1 cellular context compared by ENCODE assay signal in the genomic region with DNA sequence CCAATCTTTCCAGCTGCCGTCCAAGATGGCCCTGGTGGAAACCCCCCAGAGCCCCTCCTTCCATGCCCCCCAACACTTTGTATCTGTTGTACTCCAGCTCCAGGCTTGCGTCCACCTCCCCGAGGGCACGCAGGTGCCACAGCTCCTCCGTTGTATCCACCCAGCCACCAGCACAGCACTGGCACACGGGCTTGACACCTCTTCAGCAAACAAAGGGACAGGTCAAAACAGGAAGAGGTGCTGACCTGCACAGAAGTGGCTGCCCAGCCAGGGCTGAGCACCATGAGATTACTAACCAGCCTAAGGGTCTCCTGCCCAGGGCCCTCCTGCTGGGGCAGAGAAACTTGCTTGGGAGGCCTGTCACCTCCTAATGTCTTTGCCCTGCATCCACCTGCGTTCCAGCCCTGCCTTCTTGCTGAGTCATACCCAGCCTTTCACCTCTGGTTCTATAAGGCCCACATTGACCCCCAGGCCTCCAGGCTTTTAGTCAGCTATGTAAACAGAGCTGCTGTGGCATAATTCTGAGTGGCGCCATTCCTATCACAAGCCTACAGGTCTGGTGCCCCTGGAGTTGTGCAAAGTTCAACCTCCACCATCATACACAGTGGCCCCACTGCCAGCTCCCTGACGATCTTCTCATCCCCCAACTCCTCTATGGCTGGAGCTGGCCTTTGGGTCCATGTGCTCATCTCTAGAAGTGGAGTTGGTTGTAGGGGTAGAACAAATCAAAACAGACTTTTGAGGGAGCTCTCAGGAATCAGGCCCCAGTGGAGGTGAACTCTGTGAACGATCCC.
A peak's percentile ranks its signal among the peaks of the same experiment; 100 is the strongest.
TF ChIP-seq lines count a peak whose summit lies in the region.

No MANE protein-coding gene starts in this region.

TF ChIP-seq in HepG2, 621 proteins besides CTCF, POLR2A, EP300 and RAD21 (continued from another document and continues in another):
- TF ChIP-seq RFXANK (CRISPR knock-in tag; IDR thresholded peaks at IDR 0.05), result no peak
- TF ChIP-seq SMAD9 (CRISPR knock-in tag; IDR thresholded peaks at IDR 0.05), result no peak
- no peak for TF ChIP-seq NONO (IDR thresholded peaks at IDR 0.05)
- TF ChIP-seq NONO (CRISPR knock-in tag; conservative IDR thresholded peaks at IDR 0.05), result peak; percentile 81
- TF ChIP-seq MYNN (CRISPR knock-in tag; IDR thresholded peaks at IDR 0.05; ENCODE audit: low read depth), result no peak
- TF ChIP-seq, protein P1, sequence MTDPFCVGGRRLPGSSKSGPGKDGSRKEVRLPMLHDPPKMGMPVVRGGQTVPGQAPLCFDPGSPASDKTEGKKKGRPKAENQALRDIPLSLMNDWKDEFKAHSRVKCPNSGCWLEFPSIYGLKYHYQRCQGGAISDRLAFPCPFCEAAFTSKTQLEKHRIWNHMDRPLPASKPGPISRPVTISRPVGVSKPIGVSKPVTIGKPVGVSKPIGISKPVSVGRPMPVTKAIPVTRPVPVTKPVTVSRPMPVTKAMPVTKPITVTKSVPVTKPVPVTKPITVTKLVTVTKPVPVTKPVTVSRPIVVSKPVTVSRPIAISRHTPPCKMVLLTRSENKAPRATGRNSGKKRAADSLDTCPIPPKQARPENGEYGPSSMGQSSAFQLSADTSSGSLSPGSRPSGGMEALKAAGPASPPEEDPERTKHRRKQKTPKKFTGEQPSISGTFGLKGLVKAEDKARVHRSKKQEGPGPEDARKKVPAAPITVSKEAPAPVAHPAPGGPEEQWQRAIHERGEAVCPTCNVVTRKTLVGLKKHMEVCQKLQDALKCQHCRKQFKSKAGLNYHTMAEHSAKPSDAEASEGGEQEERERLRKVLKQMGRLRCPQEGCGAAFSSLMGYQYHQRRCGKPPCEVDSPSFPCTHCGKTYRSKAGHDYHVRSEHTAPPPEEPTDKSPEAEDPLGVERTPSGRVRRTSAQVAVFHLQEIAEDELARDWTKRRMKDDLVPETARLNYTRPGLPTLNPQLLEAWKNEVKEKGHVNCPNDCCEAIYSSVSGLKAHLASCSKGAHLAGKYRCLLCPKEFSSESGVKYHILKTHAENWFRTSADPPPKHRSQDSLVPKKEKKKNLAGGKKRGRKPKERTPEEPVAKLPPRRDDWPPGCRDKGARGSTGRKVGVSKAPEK (CRISPR knock-in tag; IDR thresholded peaks at IDR 0.05; ENCODE audit: borderline replicate concordance), result no peak
- TF ChIP-seq ZNF17 (CRISPR knock-in tag; IDR thresholded peaks at IDR 0.05), result no peak
- 0 out of 2 replicates have a peak, but pooled peaks have one; percentile 33 for TF ChIP-seq ZNF605 (CRISPR knock-in tag; IDR thresholded peaks at IDR 0.05)
- no peak for TF ChIP-seq SOX6 (IDR thresholded peaks at IDR 0.05)
- TF ChIP-seq SOX6 (CRISPR knock-in tag; IDR thresholded peaks at IDR 0.05), result peak; percentile 88
- TF ChIP-seq NFE2 (CRISPR knock-in tag; IDR thresholded peaks at IDR 0.05), result peak; percentile 93
- TF ChIP-seq NR1H2 (CRISPR knock-in tag; IDR thresholded peaks at IDR 0.05; ENCODE audit: borderline replicate concordance, low read depth), result no peak
- no peak for TF ChIP-seq ZNF446 (CRISPR knock-in tag; IDR thresholded peaks at IDR 0.05)
- no peak for TF ChIP-seq MZF1 (CRISPR knock-in tag; IDR thresholded peaks at IDR 0.05; ENCODE audit: borderline replicate concordance)
- TF ChIP-seq SETDB1 (CRISPR knock-in tag; IDR thresholded peaks at IDR 0.05; ENCODE audit: borderline replicate concordance), result no peak
- TF ChIP-seq, protein P2, sequence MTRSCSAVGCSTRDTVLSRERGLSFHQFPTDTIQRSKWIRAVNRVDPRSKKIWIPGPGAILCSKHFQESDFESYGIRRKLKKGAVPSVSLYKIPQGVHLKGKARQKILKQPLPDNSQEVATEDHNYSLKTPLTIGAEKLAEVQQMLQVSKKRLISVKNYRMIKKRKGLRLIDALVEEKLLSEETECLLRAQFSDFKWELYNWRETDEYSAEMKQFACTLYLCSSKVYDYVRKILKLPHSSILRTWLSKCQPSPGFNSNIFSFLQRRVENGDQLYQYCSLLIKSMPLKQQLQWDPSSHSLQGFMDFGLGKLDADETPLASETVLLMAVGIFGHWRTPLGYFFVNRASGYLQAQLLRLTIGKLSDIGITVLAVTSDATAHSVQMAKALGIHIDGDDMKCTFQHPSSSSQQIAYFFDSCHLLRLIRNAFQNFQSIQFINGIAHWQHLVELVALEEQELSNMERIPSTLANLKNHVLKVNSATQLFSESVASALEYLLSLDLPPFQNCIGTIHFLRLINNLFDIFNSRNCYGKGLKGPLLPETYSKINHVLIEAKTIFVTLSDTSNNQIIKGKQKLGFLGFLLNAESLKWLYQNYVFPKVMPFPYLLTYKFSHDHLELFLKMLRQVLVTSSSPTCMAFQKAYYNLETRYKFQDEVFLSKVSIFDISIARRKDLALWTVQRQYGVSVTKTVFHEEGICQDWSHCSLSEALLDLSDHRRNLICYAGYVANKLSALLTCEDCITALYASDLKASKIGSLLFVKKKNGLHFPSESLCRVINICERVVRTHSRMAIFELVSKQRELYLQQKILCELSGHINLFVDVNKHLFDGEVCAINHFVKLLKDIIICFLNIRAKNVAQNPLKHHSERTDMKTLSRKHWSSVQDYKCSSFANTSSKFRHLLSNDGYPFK (CRISPR knock-in tag; IDR thresholded peaks at IDR 0.05; ENCODE audit: borderline replicate concordance), result peak; percentile 28; the same call in 1 of the 2 replicates
- TF ChIP-seq GTF3A (CRISPR knock-in tag; conservative IDR thresholded peaks at IDR 0.05), result no peak
- TF ChIP-seq ZNF530 (CRISPR knock-in tag; IDR thresholded peaks at IDR 0.05; ENCODE audit: low read depth), result no peak
- TF ChIP-seq ZNF776 (CRISPR knock-in tag; IDR thresholded peaks at IDR 0.05), result no peak
- no peak for TF ChIP-seq ZNF362 (CRISPR knock-in tag; IDR thresholded peaks at IDR 0.05; ENCODE audit: borderline replicate concordance)
- TF ChIP-seq SOX13 (IDR thresholded peaks at IDR 0.05), result peak; percentile 76
- TF ChIP-seq SOX13 (CRISPR knock-in tag; conservative IDR thresholded peaks at IDR 0.05 in 1 of 2, IDR thresholded peaks at IDR 0.05 in 1 of 2), result peak in 1 of 2 experiments; percentile 85; a peak in 2 of 4 replicates
- TF ChIP-seq DRAP1 (CRISPR knock-in tag; IDR thresholded peaks at IDR 0.05), result no peak
- TF ChIP-seq HNF4G (IDR thresholded peaks at IDR 0.05; ENCODE audit: borderline replicate concordance, low read depth, low read length), result peak; percentile 94
- peak; percentile 91; the same call in 1 of the 2 replicates for TF ChIP-seq HNF4G (CRISPR knock-in tag; IDR thresholded peaks at IDR 0.05; ENCODE audit: borderline replicate concordance, low read depth)
- peak; percentile 63; the same call in 1 of the 2 replicates for TF ChIP-seq HES4 (CRISPR knock-in tag; IDR thresholded peaks at IDR 0.05; ENCODE audit: borderline replicate concordance)
- no peak for TF ChIP-seq ZSCAN12 (CRISPR knock-in tag; IDR thresholded peaks at IDR 0.05)
- no peak for TF ChIP-seq ZNF720 (CRISPR knock-in tag; IDR thresholded peaks at IDR 0.05)
- TF ChIP-seq MAZ (IDR thresholded peaks at IDR 0.05; ENCODE audit: borderline replicate concordance, low read depth, low read length), result 0 out of 2 replicates have a peak, but pooled peaks have one; percentile 79
- TF ChIP-seq MAZ (CRISPR knock-in tag; IDR thresholded peaks at IDR 0.05; ENCODE audit: low read depth), result no peak
- TF ChIP-seq SKI (IDR thresholded peaks at IDR 0.05; ENCODE audit: partially characterized antibody), result peak; percentile 96
- TF ChIP-seq SRSF9 (IDR thresholded peaks at IDR 0.05; ENCODE audit: borderline replicate concordance, insufficient read depth, low read depth, low read length, poor library complexity, severe bottlenecking), result no peak
- peak; percentile 100 for TF ChIP-seq FOSL2 (CRISPR knock-in tag; IDR thresholded peaks at IDR 0.05)
- no peak for TF ChIP-seq TSC22D2 (CRISPR knock-in tag; IDR thresholded peaks at IDR 0.05; ENCODE audit: borderline replicate concordance)
- TF ChIP-seq ZNF784 (CRISPR knock-in tag; IDR thresholded peaks at IDR 0.05; ENCODE audit: borderline replicate concordance), result 0 out of 2 replicates have a peak, but pooled peaks have one; percentile 52
- TF ChIP-seq IKZF1 (IDR thresholded peaks at IDR 0.05), result no peak
- peak; percentile 74; the same call in 1 of the 2 replicates for TF ChIP-seq ZNF772 (CRISPR knock-in tag; IDR thresholded peaks at IDR 0.05)
- TF ChIP-seq, protein P3, sequence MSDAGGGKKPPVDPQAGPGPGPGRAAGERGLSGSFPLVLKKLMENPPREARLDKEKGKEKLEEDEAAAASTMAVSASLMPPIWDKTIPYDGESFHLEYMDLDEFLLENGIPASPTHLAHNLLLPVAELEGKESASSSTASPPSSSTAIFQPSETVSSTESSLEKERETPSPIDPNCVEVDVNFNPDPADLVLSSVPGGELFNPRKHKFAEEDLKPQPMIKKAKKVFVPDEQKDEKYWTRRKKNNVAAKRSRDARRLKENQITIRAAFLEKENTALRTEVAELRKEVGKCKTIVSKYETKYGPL (CRISPR knock-in tag; IDR thresholded peaks at IDR 0.05), result no peak
- peak; percentile 69; the same call in 1 of the 2 replicates for TF ChIP-seq ZNF891 (CRISPR knock-in tag; IDR thresholded peaks at IDR 0.05)
- peak; percentile 82; the same call in 1 of the 2 replicates for TF ChIP-seq RFXAP (CRISPR knock-in tag; IDR thresholded peaks at IDR 0.05; ENCODE audit: borderline replicate concordance)
- TF ChIP-seq ZKSCAN1 (IDR thresholded peaks at IDR 0.05; ENCODE audit: low read length), result 0 out of 2 replicates have a peak, but pooled peaks have one; percentile 7
- TF ChIP-seq ZBTB7A (CRISPR knock-in tag; IDR thresholded peaks at IDR 0.05), result no peak
- TF ChIP-seq ZNF160 (CRISPR knock-in tag; IDR thresholded peaks at IDR 0.05), result no peak; the same call in 1 of the 2 replicates
- 0 out of 2 replicates have a peak, but pooled peaks have one; percentile 33 for TF ChIP-seq RBAK (CRISPR knock-in tag; IDR thresholded peaks at IDR 0.05)
- TF ChIP-seq, protein P4, sequence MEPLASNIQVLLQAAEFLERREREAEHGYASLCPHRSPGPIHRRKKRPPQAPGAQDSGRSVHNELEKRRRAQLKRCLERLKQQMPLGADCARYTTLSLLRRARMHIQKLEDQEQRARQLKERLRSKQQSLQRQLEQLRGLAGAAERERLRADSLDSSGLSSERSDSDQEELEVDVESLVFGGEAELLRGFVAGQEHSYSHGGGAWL (CRISPR knock-in tag; IDR thresholded peaks at IDR 0.05), result no peak
- peak; percentile 96 for TF ChIP-seq ZBTB43 (CRISPR knock-in tag; conservative IDR thresholded peaks at IDR 0.05)
- peak; percentile 65; the same call in 1 of the 2 replicates for TF ChIP-seq ZBTB21 (CRISPR knock-in tag; IDR thresholded peaks at IDR 0.05)
- peak; percentile 90 for TF ChIP-seq U2AF1 (optimal IDR thresholded peaks at IDR 0.05; ENCODE audit: low read depth, low read length)
- TF ChIP-seq PHF20 (CRISPR knock-in tag; IDR thresholded peaks at IDR 0.05), result no peak
- no peak for TF ChIP-seq ZNF781 (CRISPR knock-in tag; IDR thresholded peaks at IDR 0.05; ENCODE audit: borderline replicate concordance, not compliant biosample characterization)
- TF ChIP-seq CENPT (CRISPR knock-in tag; IDR thresholded peaks at IDR 0.05; ENCODE audit: low read depth), result no peak
- peak; percentile 27; the same call in 1 of the 2 replicates for TF ChIP-seq ZNF580 (CRISPR knock-in tag; IDR thresholded peaks at IDR 0.05; ENCODE audit: borderline replicate concordance, low read depth)
- TF ChIP-seq ZNF24 (IDR thresholded peaks at IDR 0.05), result 0 out of 2 replicates have a peak, but pooled peaks have one; percentile 50
- TF ChIP-seq MED1 (CRISPR knock-in tag; IDR thresholded peaks at IDR 0.05), result peak; percentile 98
- TF ChIP-seq ATF4 (CRISPR knock-in tag; IDR thresholded peaks at IDR 0.05), result peak; percentile 2 to 85; a peak in 2 of 4 replicates
- TF ChIP-seq PHF21A (CRISPR knock-in tag; IDR thresholded peaks at IDR 0.05), result peak; percentile 96
- TF ChIP-seq MEF2D (CRISPR knock-in tag; IDR thresholded peaks at IDR 0.05), result peak; percentile 72; the same call in 1 of the 2 replicates
